Comparison of ENCODE assay signal across 23 cellular contexts in genomic region chr3:160365872-160366522, GRCh38.
"Had no signal": no experiment of that assay in that cellular context is flagged by ENCODE, and none has a peak within 500 bp of the region (broad histone marks: within the 10 kb centered on the region; RNA-seq: fewer than 3 reads in every experiment).

No MANE protein-coding gene starts in this region.

- H3K4me2 ChIP-seq: hepatocyte had no signal

- ATAC-seq: naive thymus-derived CD8-positive, alpha-beta T cell; pancreas; right cardiac atrium; sciatic nerve; stimulated activated naive B cell treated with anti-CD40 and anti-IgM and Interleukin-4, amounts not matched to agents 10 μg/mL and 1 μg/mL and 100 μg/mL, for 72 hours; stimulated activated naive CD8-positive, alpha-beta T cell treated with anti-CD3 and anti-CD28 coated beads, Interleukin-15, Interleukin-2, amounts not matched to agents 100 U/mL and 50 U/mL, for 24 hours had no signal

- H3K27ac ChIP-seq: hepatocyte, lower lobe of right lung, pancreas, skin epidermis, stomach, testis, thyroid gland, transverse colon, upper lobe of left lung had no signal

- H3K27me3 ChIP-seq: hepatocyte, pancreas, stomach, testis, thyroid gland, transverse colon, upper lobe of left lung had no signal

- H2AFZ ChIP-seq: hepatocyte had no signal

- H3K4me1 ChIP-seq: pancreas, stomach, testis, transverse colon had no signal

- DNase-seq: islet precursor cell; lower lobe of right lung; mammary epithelial cell; mesenchymal stem cell; naive thymus-derived CD8-positive, alpha-beta T cell; nucleus accumbens; pancreas; retina; right cardiac atrium; stimulated activated CD4-positive, alpha-beta T cell treated with anti-CD3 and anti-CD28 coated beads, Interleukin-12 subunit alpha, Interleukin-12 subunit beta, amount 100 ng/mL, for 4 hours; stimulated activated CD4-positive, alpha-beta T cell treated with anti-CD3 and anti-CD28 coated beads, Interleukin-15, amount 100 ng/mL, for 24 hours; stimulated activated CD4-positive, alpha-beta T cell treated with anti-CD3 and anti-CD28 coated beads, Interleukin-2, amount 100 ng/mL, for 24 hours; stimulated activated CD4-positive, alpha-beta T cell treated with anti-CD3 and anti-CD28 coated beads, Interleukin-4, amount 100 ng/mL, for 1 hour; stimulated activated naive B cell treated with anti-CD40 and anti-IgM and Interleukin-4, amounts not matched to agents 10 μg/mL and 1 μg/mL and 100 μg/mL, for 72 hours; stimulated activated naive CD8-positive, alpha-beta T cell treated with anti-CD3 and anti-CD28 coated beads, Interleukin-15, Interleukin-2, amounts not matched to agents 100 U/mL and 50 U/mL, for 24 hours; stomach; testis; thyroid gland; transverse colon; upper lobe of left lung had no signal

- H3K36me3 ChIP-seq: lower lobe of right lung, pancreas, thyroid gland, transverse colon, upper lobe of left lung had no signal

- H3K9me3 ChIP-seq: lower lobe of right lung, pancreas, stomach, testis, thyroid gland, transverse colon, upper lobe of left lung had no signal

- H3K4me3 ChIP-seq: hepatocyte, lower lobe of right lung, pancreas, skin epidermis, stomach, testis, thyroid gland, transverse colon, upper lobe of left lung had no signal
